8 cellular contexts compared by ENCODE assay signal in genomic region chr2:85537600-85538506, GRCh38. TPM values are rescaled to one million over a fixed set of nuclear protein-coding genes. Genes with fewer than 3 reads are reported as not detected.
DNase-seq lines count a peak whose midpoint lies in the region; ATAC-seq and TF ChIP-seq lines count a peak whose summit lies in the region.

No MANE protein-coding gene starts in this region.

- H2BK120ac ChIP-seq in trophoblast cell (ENCODE audit: insufficient read depth, low read length, poor library complexity): peak overlapping the region; percentile 88

- WGBS in trophoblast cell (ENCODE audit: extremely low coverage, insufficient coverage, insufficient read length): no CpG with 5 or more reads among the region's 35 CpGs

- DNase-seq in Caki2 (ENCODE audit: low read depth) (peak; percentile 70), HT1080 (ENCODE audit: low read depth) (peak; percentile 52), RKO (ENCODE audit: low spot score) (peak; percentile 57), amniotic epithelial cell (ENCODE audit: low read depth) (peak; percentile 34), left ventricle myocardium inferior (peak; percentile 58), trophoblast cell (peak in 1 of 2 donors; percentile 21), T-helper 9 cell (no peak)

- TF ChIP-seq CTCF in left ventricle myocardium inferior (IDR thresholded peaks at IDR 0.05; ENCODE audit: borderline replicate concordance): no peak

- peak overlapping the region; percentile 91 for H4K12ac ChIP-seq in trophoblast cell (ENCODE audit: low read depth, low read length)

- H3K9me3 ChIP-seq in left ventricle myocardium inferior (replicated peaks) (no peaks in the 10 kb centered on the region), trophoblast cell (ENCODE audit: insufficient read depth, low read depth, low read length) (peaks cover 2% of the 10 kb centered on the region)

- H3K27ac ChIP-seq in left ventricle myocardium inferior (replicated peaks) (peak overlapping the region; percentile 100), trophoblast cell (ENCODE audit: low read depth, low read length) (peak overlapping the region; percentile 99)

- H2BK12ac ChIP-seq in trophoblast cell (ENCODE audit: low read length): peak overlapping the region; percentile 17

- H3K18ac ChIP-seq in trophoblast cell (ENCODE audit: low read length): peak overlapping the region; percentile 90

- peaks cover 26% of the 10 kb centered on the region for H3K79me2 ChIP-seq in trophoblast cell (ENCODE audit: control insufficient read depth, insufficient read depth, low read length, poor library complexity)

- peaks cover 26% of the 10 kb centered on the region for H3K36me3 ChIP-seq in left ventricle myocardium inferior
- H3K36me3 ChIP-seq in trophoblast cell (ENCODE audit: control insufficient read depth in 1 of 2, insufficient read depth in 2 of 2, low read length in 2 of 2): peaks cover 3 to 15% of the 10 kb centered on the region in 2 experiments

- H2AFZ ChIP-seq in trophoblast cell (ENCODE audit: insufficient read depth, low read length, poor library complexity): peak overlapping the region; percentile 77

- peak overlapping the region; percentile 65 for H3K4me2 ChIP-seq in trophoblast cell (ENCODE audit: low read length)

- peak overlapping the region; percentile 95 for H4K8ac ChIP-seq in trophoblast cell (ENCODE audit: low read depth, low read length)

- H3K4me1 ChIP-seq in left ventricle myocardium inferior (peaks cover 59% of the 10 kb centered on the region), trophoblast cell (ENCODE audit: control insufficient read depth in 1 of 2, insufficient read depth in 2 of 2, low read length in 2 of 2) (peaks cover 0 to 7% of the 10 kb centered on the region in 2 experiments)

- peaks cover 21% of the 10 kb centered on the region for H3K79me1 ChIP-seq in trophoblast cell (ENCODE audit: low read length)

- H2BK5ac ChIP-seq in trophoblast cell (ENCODE audit: low read depth, low read length, poor library complexity): peak overlapping the region; percentile 95

- intact Hi-C loops in left ventricle myocardium inferior (cut with micrococcal nuclease): no loop called here

- peak overlapping the region; percentile 88 for H3K9ac ChIP-seq in trophoblast cell (ENCODE audit: low read length)

- no peak overlapping the region for H3K23ac ChIP-seq in trophoblast cell (ENCODE audit: low read length)

- no peaks in the 10 kb centered on the region for H3K27me3 ChIP-seq in left ventricle myocardium inferior (ENCODE audit: low read depth)
- H3K27me3 ChIP-seq in trophoblast cell (ENCODE audit: insufficient read depth, low read length): no peaks in the 10 kb centered on the region

- peak overlapping the region; percentile 65 for H2AK5ac ChIP-seq in trophoblast cell (ENCODE audit: low read length)

- H3K4me3 ChIP-seq in left ventricle myocardium inferior (peak overlapping the region; percentile 86), trophoblast cell (ENCODE audit: low read depth, low read length) (peak overlapping the region; percentile 77)

- H3K4ac ChIP-seq in trophoblast cell (ENCODE audit: low read depth, low read length): peak overlapping the region; percentile 95

- peak overlapping the region; percentile 94 for H3K14ac ChIP-seq in trophoblast cell (ENCODE audit: low read length)

- ATAC-seq in HG02840 (IDR thresholded peaks at IDR 0.05; ENCODE audit: low FRiP score, unreplicated experiment): no peak

- in situ Hi-C loops in Caki2 (cut with HindIII; ENCODE audit: low pct_unique_long_range_greater_than_20kb, low sequenced_read_pairs): no loop called here

- peak overlapping the region; percentile 98 for H4K91ac ChIP-seq in trophoblast cell (ENCODE audit: low read depth, low read length)

RNA-seq across cellular contexts. Expression of gene MAT2A, which starts 1.1 kb away (rescaled TPM):
- 56.5 and 59.5 TPM in 2 replicates for total RNA-seq in Caki2 (2014; rRNA removed; shearing (Covaris generic); ENCODE audit: low replicate concordance)
- 82.1 and 140 TPM in 2 replicates for total RNA-seq in HT1080 (2014; rRNA removed; shearing (Covaris generic))
- 121 and 123 TPM in 2 replicates for polyA plus RNA-seq in HT1080 (2015; cell fraction: cytosol; rRNA removed)
- polyA plus RNA-seq in HT1080 (2015; cell fraction: nucleus; rRNA removed): 1,405 and 1,466 TPM in 2 replicates
- total RNA-seq in left ventricle myocardium inferior: 145 TPM
- 128 and 130 TPM in 2 replicates for polyA plus RNA-seq in trophoblast cell (2013)

RNA-seq across cellular contexts. Expression of gene GGCX, which starts 23.4 kb away (rescaled TPM):
- 61.5 and 69.2 TPM in 2 replicates for total RNA-seq in Caki2 (2014; rRNA removed; shearing (Covaris generic); ENCODE audit: low replicate concordance)
- total RNA-seq in HT1080 (2014; rRNA removed; shearing (Covaris generic)): 37.8 and 41.9 TPM in 2 replicates
- 25.4 and 28.8 TPM in 2 replicates for polyA plus RNA-seq in HT1080 (2015; cell fraction: cytosol; rRNA removed)
- polyA plus RNA-seq in HT1080 (2015; cell fraction: nucleus; rRNA removed): 74.9 and 85.5 TPM in 2 replicates
- total RNA-seq in left ventricle myocardium inferior: 25.5 TPM
- polyA plus RNA-seq in trophoblast cell (2013): 34.3 and 35.8 TPM in 2 replicates

RNA-seq across cellular contexts. Expression of gene VAMP8, which starts 39.5 kb away (rescaled TPM):
- 2.0 and 3.4 TPM in 2 replicates for total RNA-seq in Caki2 (2014; rRNA removed; shearing (Covaris generic); ENCODE audit: low replicate concordance)
- 2.6 and 5.1 TPM in 2 replicates for total RNA-seq in HT1080 (2014; rRNA removed; shearing (Covaris generic))
- 5.5 and 8.9 TPM in 2 replicates for polyA plus RNA-seq in HT1080 (2015; cell fraction: cytosol; rRNA removed)
- 1.3 and 2.1 TPM in 2 replicates for polyA plus RNA-seq in HT1080 (2015; cell fraction: nucleus; rRNA removed)
- total RNA-seq in left ventricle myocardium inferior: 15.5 TPM
- 104 and 109 TPM in 2 replicates for polyA plus RNA-seq in trophoblast cell (2013)

RNA-seq across cellular contexts. Expression of gene VAMP5, which starts 46.4 kb away (rescaled TPM):
- not detected in 2 replicates for total RNA-seq in Caki2 (2014; rRNA removed; shearing (Covaris generic); ENCODE audit: low replicate concordance)
- total RNA-seq in HT1080 (2014; rRNA removed; shearing (Covaris generic)): not detected in 2 replicates
- not detected in 2 replicates for polyA plus RNA-seq in HT1080 (2015; cell fraction: cytosol; rRNA removed)
- 0.60 TPM in 1 of 2 replicates, not detected in the other for polyA plus RNA-seq in HT1080 (2015; cell fraction: nucleus; rRNA removed)
- total RNA-seq in left ventricle myocardium inferior: 47.3 TPM
- polyA plus RNA-seq in trophoblast cell (2013): 9.0 and 9.3 TPM in 2 replicates

RNA-seq across cellular contexts. Expression of gene RNF181, which starts 57.7 kb away (rescaled TPM):
- total RNA-seq in Caki2 (2014; rRNA removed; shearing (Covaris generic); ENCODE audit: low replicate concordance): 166 and 213 TPM in 2 replicates
- total RNA-seq in HT1080 (2014; rRNA removed; shearing (Covaris generic)): 192 and 302 TPM in 2 replicates
- 109 and 113 TPM in 2 replicates for polyA plus RNA-seq in HT1080 (2015; cell fraction: cytosol; rRNA removed)
- polyA plus RNA-seq in HT1080 (2015; cell fraction: nucleus; rRNA removed): 67.9 and 82.8 TPM in 2 replicates
- total RNA-seq in left ventricle myocardium inferior: 89.2 TPM
- polyA plus RNA-seq in trophoblast cell (2013): 201 and 212 TPM in 2 replicates
